35 cellular contexts compared by ENCODE assay signal in the genomic region with DNA sequence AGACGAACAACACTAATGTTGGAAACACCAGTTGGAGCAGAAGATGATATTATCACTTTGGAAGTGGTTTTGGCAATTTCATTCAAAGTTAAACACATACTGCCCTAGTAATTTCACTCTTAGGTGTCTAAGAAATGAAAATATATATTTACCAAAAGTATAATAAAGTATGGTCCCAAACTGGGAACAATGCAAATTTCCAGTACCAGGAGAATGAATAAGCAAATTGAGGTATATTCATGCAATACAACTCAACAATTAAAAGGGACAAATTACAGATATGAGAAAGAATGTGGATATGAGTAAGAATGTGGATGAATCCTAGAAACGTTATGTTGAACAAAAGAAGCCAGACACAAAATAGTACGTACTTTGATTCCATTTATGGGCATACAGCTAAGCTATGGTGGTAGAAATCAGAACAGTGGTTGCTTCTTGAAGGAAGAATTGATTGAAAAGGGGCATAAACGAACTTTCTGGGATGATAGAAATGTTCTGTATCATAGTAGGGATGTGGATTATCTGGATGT. TPM values are rescaled to one million over a fixed set of nuclear protein-coding genes. Genes with fewer than 3 reads are reported as not detected.
DNase-seq lines count a peak whose midpoint lies in the region; ATAC-seq and TF ChIP-seq lines count a peak whose summit lies in the region.
"Had no signal": no experiment of that assay in that cellular context is flagged by ENCODE, and none has a peak within 500 bp of the region (broad histone marks: within the 10 kb centered on the region; RNA-seq: fewer than 3 reads in every experiment).

No MANE protein-coding gene starts in this region.

- H3K4me3 ChIP-seq in GM23248: no peak overlapping the region
- no peak overlapping the region for H3K4me3 ChIP-seq in adipocyte (ENCODE audit: low read length)
- H3K4me3 ChIP-seq in fibroblast of mammary gland (ENCODE audit: control insufficient read depth, low read depth, low read length): no peak overlapping the region
- no peak overlapping the region for H3K4me3 ChIP-seq in OCI-LY7 (ENCODE audit: low read depth, low read length, poor library complexity, severe bottlenecking)
- H3K4me3 ChIP-seq in right lobe of liver: no peak overlapping the region
- H3K4me3 ChIP-seq in smooth muscle cell: no peak overlapping the region
- H3K4me3 ChIP-seq: ascending aorta, prostate gland, sigmoid colon had no signal

- DNase-seq in GM23248 (peak; percentile 62), adipocyte (ENCODE audit: low read depth) (peak; percentile 22), fibroblast of mammary gland (ENCODE audit: low read depth) (peak; percentile 36), non-pigmented ciliary epithelial cell (ENCODE audit: low read depth) (peak; percentile 59), omental fat pad (ENCODE audit: low spot score) (no peak), OCI-LY7 (ENCODE audit: low spot score) (no peak), right lobe of liver (no peak), smooth muscle cell (lab: John Stamatoyannopoulos, UW; ENCODE audit: unreplicated experiment) (no peak)
- DNase-seq: ACHN; activated CD4-positive, alpha-beta T cell treated with anti-CD3 and anti-CD28 coated beads, Interleukin-2, amount 10 ng/mL, durations not matched to agents 24 days and 14 days; activated effector memory CD4-positive, alpha-beta T cell treated with anti-CD3 and anti-CD28 coated beads, Interleukin-2, amount 50 U/mL, for 16 hours; activated naive CD8-positive, alpha-beta T cell treated with anti-CD3 and anti-CD28 coated beads for 36 hours; GF-D8; kidney; NCI-H1092; NCI-H1694 treated with DMSO at 0.1 percent for 48 hours; sigmoid colon; stimulated activated CD4-positive, alpha-beta T cell treated with anti-CD3 and anti-CD28 coated beads, Interleukin-15, amount 100 ng/mL, for 24 hours; stimulated activated CD4-positive, alpha-beta T cell treated with anti-CD3 and anti-CD28 coated beads, Interleukin-4, amount 100 ng/mL, for 4 hours; substantia nigra; T1000; WERI-Rb-1 had no signal

- in situ Hi-C loops in GM23248 (cut with MboI): no loop called here

- intact Hi-C loops in OCI-LY7 (cut with micrococcal nuclease; ENCODE audit: unreplicated experiment): no loop called here
- intact Hi-C loops in right lobe of liver (cut with DNase I): no loop called here

- H3K4me1 ChIP-seq in GM23248 (ENCODE audit: insufficient read depth) (peaks cover 11% of the 10 kb centered on the region), adipocyte (ENCODE audit: control insufficient read depth, insufficient read depth, low read length) (no peaks in the 10 kb centered on the region), OCI-LY7 (ENCODE audit: insufficient read depth, low read length, poor library complexity, severe bottlenecking) (no peaks in the 10 kb centered on the region), right lobe of liver (no peaks in the 10 kb centered on the region), smooth muscle cell (ENCODE audit: low read depth) (no peaks in the 10 kb centered on the region)
- H3K4me1 ChIP-seq: ascending aorta, prostate gland, sigmoid colon had no signal

- ATAC-seq in omental fat pad (ENCODE audit: low FRiP score): no peak
- no peak for ATAC-seq in right lobe of liver

- no peaks in the 10 kb centered on the region for H4K20me1 ChIP-seq in GM23248 (ENCODE audit: insufficient read depth)
- H4K20me1 ChIP-seq in OCI-LY7 (ENCODE audit: insufficient read depth, low read length): no peaks in the 10 kb centered on the region
- no peaks in the 10 kb centered on the region for H4K20me1 ChIP-seq in smooth muscle cell (ENCODE audit: low read depth)

- no peaks in the 10 kb centered on the region for H3K36me3 ChIP-seq in GM23248 (ENCODE audit: low read depth)
- peaks cover 37% of the 10 kb centered on the region for H3K36me3 ChIP-seq in adipocyte (ENCODE audit: control insufficient read depth, insufficient read depth, low read length, severe bottlenecking)
- H3K36me3 ChIP-seq in OCI-LY7 (ENCODE audit: insufficient read depth, low read length): peaks cover 32% of the 10 kb centered on the region
- peaks cover 0 to 3% (median 0%) of the 10 kb centered on the region in 4 donors for H3K36me3 ChIP-seq in right lobe of liver
- peaks cover 5% of the 10 kb centered on the region for H3K36me3 ChIP-seq in smooth muscle cell (ENCODE audit: low read depth)
- H3K36me3 ChIP-seq: prostate gland had no signal

- H3K27ac ChIP-seq in GM23248: peak overlapping the region; percentile 52
- H3K27ac ChIP-seq in OCI-LY7 (ENCODE audit: low read depth, low read length, poor library complexity, severe bottlenecking): no peak overlapping the region
- no peak overlapping the region for H3K27ac ChIP-seq in right lobe of liver
- no peak overlapping the region for H3K27ac ChIP-seq in smooth muscle cell (ENCODE audit: low read depth)
- H3K27ac ChIP-seq: ascending aorta, neutrophil, prostate gland, sigmoid colon, WERI-Rb-1 had no signal

- CTCF ChIA-PET in OCI-LY7 (lab: Charles Lee; ENCODE audit: unreplicated experiment): no interaction called here

- H3K9me3 ChIP-seq in GM23248 (ENCODE audit: low read depth): no peaks in the 10 kb centered on the region
- no peaks in the 10 kb centered on the region for H3K9me3 ChIP-seq in adipocyte (ENCODE audit: control insufficient read depth, low read length)
- no peaks in the 10 kb centered on the region for H3K9me3 ChIP-seq in OCI-LY7 (ENCODE audit: low read length)
- no peaks in the 10 kb centered on the region for H3K9me3 ChIP-seq in right lobe of liver
- H3K9me3 ChIP-seq in smooth muscle cell (replicated peaks; ENCODE audit: low read depth): no peaks in the 10 kb centered on the region
- H3K9me3 ChIP-seq: ascending aorta, neutrophil, prostate gland, sigmoid colon had no signal

- H3K9me2 ChIP-seq in GM23248 (ENCODE audit: insufficient read depth) (no peaks in the 10 kb centered on the region), OCI-LY7 (ENCODE audit: insufficient read depth, low read length) (no peaks in the 10 kb centered on the region)

- TF ChIP-seq CTCF in fibroblast of mammary gland (conservative IDR thresholded peaks at IDR 0.05; ENCODE audit: control insufficient read depth, insufficient read depth, low read depth, low read length) (no peak), omental fat pad (IDR thresholded peaks at IDR 0.05) (no peak), OCI-LY7 (conservative IDR thresholded peaks at IDR 0.05; ENCODE audit: low read length) (no peak), right lobe of liver (IDR thresholded peaks at IDR 0.05) (no peak), smooth muscle cell (IDR thresholded peaks at IDR 0.05; ENCODE audit: borderline replicate concordance, insufficient read depth, poor library complexity, severe bottlenecking) (no peak)

- H3K9ac ChIP-seq in GM23248 (no peak overlapping the region), adipocyte (ENCODE audit: low read length) (no peak overlapping the region), smooth muscle cell (ENCODE audit: low read depth) (no peak overlapping the region)

- 56 to 64% methylated on average over 4 of the region's 4 CpGs for WGBS in GM23248 (ENCODE audit: low coverage in 1 of 2, low lambda C conversion rate in 2 of 2, missing lambda C conversion rate in 2 of 2), 2 experiments
- 91% methylated on average over 4 of the region's 4 CpGs for WGBS in right lobe of liver (ENCODE audit: insufficient coverage, low coverage, low lambda C conversion rate, missing lambda C conversion rate)
- WGBS in smooth muscle cell (ENCODE audit: low lambda C conversion rate): 88% methylated on average over 4 of the region's 4 CpGs

- POLR2A ChIA-PET in OCI-LY7 (lab: Charles Lee): no interaction called here

- BruUV-seq in OCI-LY7 (replicated peaks; lab: Mats Ljungman, UMichigan): no TSS peak

- H3K4me2 ChIP-seq in GM23248 (ENCODE audit: unreplicated experiment): peak overlapping the region; percentile 29
- no peak overlapping the region for H3K4me2 ChIP-seq in OCI-LY7 (ENCODE audit: low read length)
- H3K4me2 ChIP-seq in smooth muscle cell: no peak overlapping the region

- no peaks in the 10 kb centered on the region for H3K27me3 ChIP-seq in GM23248 (replicated peaks; ENCODE audit: insufficient read depth)
- no peaks in the 10 kb centered on the region for H3K27me3 ChIP-seq in adipocyte (replicated peaks; ENCODE audit: control insufficient read depth, insufficient read depth, low read length)
- H3K27me3 ChIP-seq in right lobe of liver: no peaks in the 10 kb centered on the region
- no peaks in the 10 kb centered on the region for H3K27me3 ChIP-seq in smooth muscle cell (ENCODE audit: low read depth)
- H3K27me3 ChIP-seq: ascending aorta, neutrophil, sigmoid colon had no signal

- no peaks in the 10 kb centered on the region for H3F3A ChIP-seq in GM23248 (ENCODE audit: insufficient read depth)
- no peaks in the 10 kb centered on the region for H3F3A ChIP-seq in smooth muscle cell (ENCODE audit: low read depth)

- no peak for TF ChIP-seq POLR2A in right lobe of liver (IDR thresholded peaks at IDR 0.05)

- H2AFZ ChIP-seq in GM23248 (peak overlapping the region; percentile 24; the same call in 1 of the 2 replicates), OCI-LY7 (ENCODE audit: low read length) (no peak overlapping the region), smooth muscle cell (ENCODE audit: low read depth) (no peak overlapping the region)

- no peaks in the 10 kb centered on the region for H3K79me2 ChIP-seq in GM23248 (ENCODE audit: insufficient read depth)
- H3K79me2 ChIP-seq in OCI-LY7 (ENCODE audit: insufficient read depth, low read depth, low read length): no peaks in the 10 kb centered on the region
- no peaks in the 10 kb centered on the region for H3K79me2 ChIP-seq in smooth muscle cell (ENCODE audit: low read depth)

RNA-seq across cellular contexts. Expression of gene ELMOD2, which starts 10.0 kb away (rescaled TPM):
- 24.0 and 35.8 TPM in 2 replicates for total RNA-seq in GM23248 (2014; rRNA removed; shearing (Covaris generic))
- polyA plus RNA-seq in GM23248 (2016; fragmentation: Nextera tagmentation; extraction: Ambion mirVana): 25.0 and 30.5 TPM in 2 replicates
- total RNA-seq in omental fat pad: 10 to 100 TPM; 13.1 to 18.6 (median 17.7) TPM
- 16.2 and 20.0 TPM in 2 replicates for total RNA-seq in OCI-LY7 (2014; rRNA removed; shearing (Covaris generic))
- 28.7 and 28.9 TPM in 2 replicates for total RNA-seq in OCI-LY7 (2022)
- total RNA-seq in right lobe of liver: 10 to 100 TPM; 13.2 to 18.6 (median 16.3) TPM
- 52.9 and 59.6 TPM in 2 replicates for total RNA-seq in smooth muscle cell
- polyA plus RNA-seq in smooth muscle cell: 26.5 and 31.0 TPM in 2 replicates

RNA-seq across cellular contexts. Expression of gene UCP1, which starts 34.7 kb away (rescaled TPM):
- total RNA-seq in GM23248 (2014; rRNA removed; shearing (Covaris generic)): not detected in 2 replicates
- not detected in 2 replicates for polyA plus RNA-seq in GM23248 (2016; fragmentation: Nextera tagmentation; extraction: Ambion mirVana)
- total RNA-seq in omental fat pad: 1 to 10 TPM in 1 of 4 donors, under 1 TPM in 1, not detected in 2; 0.28 to 2.0 TPM
- not detected in 2 replicates for total RNA-seq in OCI-LY7 (2014; rRNA removed; shearing (Covaris generic))
- total RNA-seq in OCI-LY7 (2022): not detected in 2 replicates
- not detected for total RNA-seq in right lobe of liver
- total RNA-seq in smooth muscle cell: 0.67 TPM in 1 of 2 replicates, not detected in the other
- polyA plus RNA-seq in smooth muscle cell: 0.15 and 0.24 TPM in 2 replicates
- total RNA-seq: activated CD4-positive, alpha-beta T cell treated with anti-CD3 and anti-CD28 coated beads, Interleukin-2, amount 10 ng/mL, durations not matched to agents 24 days and 14 days; activated CD8-positive, alpha-beta memory T cell treated with anti-CD3 and anti-CD28 coated beads for 36 hours; activated naive CD8-positive, alpha-beta T cell treated with anti-CD3 and anti-CD28 coated beads for 36 hours; ascending aorta; dermis microvascular lymphatic vessel endothelial cell; kidney; liver; mesenteric fat pad; myocyte; NCI-H460; prostate gland; RPMI7951; sigmoid colon; SK-MEL-5 had no signal
- polyA plus RNA-seq: BJ, IgD-negative memory B cell, liver, sigmoid colon had no signal

RNA-seq across cellular contexts. Expression of gene MGAT4D, which starts 35.9 kb away (rescaled TPM):
- total RNA-seq in GM23248 (2014; rRNA removed; shearing (Covaris generic)): not detected in 2 replicates
- not detected in 2 replicates for polyA plus RNA-seq in GM23248 (2016; fragmentation: Nextera tagmentation; extraction: Ambion mirVana)
- total RNA-seq in omental fat pad: not detected
- not detected in 2 replicates for total RNA-seq in OCI-LY7 (2014; rRNA removed; shearing (Covaris generic))
- not detected in 2 replicates for total RNA-seq in OCI-LY7 (2022)
- not detected for total RNA-seq in right lobe of liver
- not detected in 2 replicates for total RNA-seq in smooth muscle cell
- polyA plus RNA-seq in smooth muscle cell: not detected in 2 replicates
- total RNA-seq: activated CD4-positive, alpha-beta T cell treated with anti-CD3 and anti-CD28 coated beads, Interleukin-2, amount 10 ng/mL, durations not matched to agents 24 days and 14 days; activated CD8-positive, alpha-beta memory T cell treated with anti-CD3 and anti-CD28 coated beads for 36 hours; activated naive CD8-positive, alpha-beta T cell treated with anti-CD3 and anti-CD28 coated beads for 36 hours; ascending aorta; dermis microvascular lymphatic vessel endothelial cell; kidney; liver; mesenteric fat pad; myocyte; NCI-H460; RPMI7951; sigmoid colon; SK-MEL-5 had no signal
- polyA plus RNA-seq: BJ, IgD-negative memory B cell, liver, sigmoid colon had no signal

Comparison
In these comparisons a context has a peak if more than half of its experiments do, and no peak if none do; other contexts are left out.
1. DNase-seq: peak in GM23248 (single experiment), adipocyte (single experiment), fibroblast of mammary gland (single experiment) and non-pigmented ciliary epithelial cell (single experiment); none in omental fat pad (single experiment), OCI-LY7 (single experiment), right lobe of liver (0 of 3) and smooth muscle cell (single experiment).